8 cellular contexts compared by ENCODE assay signal in the genomic region with DNA sequence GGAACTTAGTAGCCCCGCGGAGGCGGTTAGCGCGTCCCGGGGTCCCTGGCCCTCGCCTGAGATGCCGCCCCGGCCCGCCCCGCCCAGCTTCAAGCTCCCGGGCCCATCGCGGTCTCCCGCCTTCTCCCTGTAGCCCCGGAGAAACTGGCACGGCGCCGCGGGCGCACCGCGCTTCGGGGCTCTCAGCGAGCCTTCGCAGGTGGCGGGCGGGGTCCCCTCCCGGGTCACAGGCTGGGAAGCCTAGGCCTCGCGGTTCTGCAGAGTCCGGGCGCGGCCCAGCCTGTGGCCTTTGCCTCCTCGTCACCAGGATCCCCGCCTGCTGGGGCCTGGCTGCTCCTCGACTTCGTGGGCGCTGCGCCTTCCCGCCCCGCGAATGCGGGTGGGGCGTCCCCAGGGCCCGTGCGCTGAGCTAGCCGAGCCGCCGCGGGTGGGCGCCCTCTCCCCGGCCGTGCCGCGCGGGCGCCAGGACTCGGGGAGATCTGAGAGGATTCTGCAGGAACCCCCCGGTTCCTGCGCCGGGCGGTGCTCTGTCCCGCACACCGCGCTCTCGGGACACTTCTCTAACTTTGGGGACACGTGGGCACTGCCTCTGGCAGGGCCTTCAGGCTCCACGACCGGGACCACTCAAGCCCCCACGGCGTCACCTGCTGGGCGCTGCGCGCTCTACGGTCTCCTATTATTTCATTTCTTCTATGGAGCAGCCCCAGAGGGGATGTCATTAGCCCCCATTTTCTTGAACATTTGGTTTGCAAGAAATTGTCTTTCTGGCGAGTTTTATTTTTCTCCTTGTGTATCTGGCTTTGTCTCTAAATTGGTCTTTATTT. TPM values are rescaled to one million over a fixed set of nuclear protein-coding genes. Genes with fewer than 3 reads are reported as not detected.
DNase-seq lines count a peak whose midpoint lies in the region; ATAC-seq, FAIRE-seq and TF ChIP-seq lines count a peak whose summit lies in the region.

No MANE protein-coding gene starts in this region.

- peaks cover 19% of the 10 kb centered on the region for H3K23me2 ChIP-seq in H1 (ENCODE audit: low read depth, low read length)

- peak overlapping the region; percentile 48; the same call in 1 of the 2 replicates for H3K18ac ChIP-seq in H1 (ENCODE audit: extremely low read depth, low read length)

- H2BK12ac ChIP-seq in H1 (ENCODE audit: low read depth, low read length), result peak overlapping the region; percentile 27; the same call in 1 of the 2 replicates

- H3K9ac ChIP-seq in H1 (replicated peaks in 1 of 4; ENCODE audit: extremely low read depth in 1 of 4, low read depth in 3 of 4, low read length in 3 of 4) (peak overlapping the region in 2 of 4 experiments; percentile 38 to 44; a peak in 2 of 7 replicates), mucosa of rectum (ENCODE audit: low read depth in 1 of 2, low read length in 2 of 2) (peak overlapping the region; percentile 8 to 67)

- H3K36me3 ChIP-seq in H1 (ENCODE audit: control insufficient read depth in 2 of 4, insufficient read depth in 4 of 4, low read length in 3 of 4), result no peaks in the 10 kb centered on the region
- H3K36me3 ChIP-seq in mucosa of rectum (ENCODE audit: control insufficient read depth in 2 of 2, insufficient read depth in 2 of 2, low read length in 2 of 2), result no peaks in the 10 kb centered on the region

- WGBS in H1 (ENCODE audit: extremely low coverage in 1 of 2, insufficient coverage in 1 of 2, insufficient read length in 1 of 2, insufficient replicate concordance in 2 of 2, low coverage in 1 of 2, low lambda C conversion rate in 2 of 2, missing lambda C conversion rate in 1 of 2), 2 experiments, result 1% methylated on average over 48 of the region's 77 CpGs; no CpG with 5 or more reads in 1 of the 2 experiments

- H3K4me1 ChIP-seq in H1 (replicated peaks in 1 of 4; ENCODE audit: control insufficient read depth in 3 of 4, insufficient read depth in 4 of 4, low read length in 3 of 4) (peaks cover 2 to 14% (median 7%) of the 10 kb centered on the region in 4 experiments; a peak in 6 of 7 replicates), mucosa of rectum (ENCODE audit: control insufficient read depth in 2 of 2, insufficient read depth in 2 of 2, low read length in 2 of 2) (peaks cover 17 to 20% of the 10 kb centered on the region in 2 donors)

- no peak overlapping the region for H3K27ac ChIP-seq in H1 (ENCODE audit: low read depth, low read length)
- H3K27ac ChIP-seq in mucosa of rectum (ENCODE audit: low read depth in 2 of 2, low read length in 2 of 2), result peak overlapping the region; percentile 69 to 77

- peaks cover 17 to 44% (median 28%) of the 10 kb centered on the region in 4 experiments for H3K27me3 ChIP-seq in H1 (replicated peaks in 1 of 4; ENCODE audit: control insufficient read depth in 3 of 4, extremely low read depth in 1 of 4, insufficient read depth in 3 of 4, low read length in 3 of 4)
- H3K27me3 ChIP-seq in mucosa of rectum (ENCODE audit: control insufficient read depth in 2 of 2, insufficient read depth in 2 of 2, low read length in 2 of 2), result peaks cover 0 to 4% of the 10 kb centered on the region in 2 donors

- no peak overlapping the region for H2BK120ac ChIP-seq in H1 (replicated peaks; ENCODE audit: low read depth, low read length)

- no peak overlapping the region for H4K5ac ChIP-seq in H1 (ENCODE audit: insufficient read length, low read depth, low read length)

- TF ChIP-seq POLR2A in H1 (IDR thresholded peaks at IDR 0.05; ENCODE audit: control extremely low read depth in 1 of 2, low read depth in 2 of 2, low read length in 2 of 2), result no peak

- no peak; a peak in 1 of 4 replicates for TF ChIP-seq RAD21 in H1 (IDR thresholded peaks at IDR 0.05 in 1 of 2, conservative IDR thresholded peaks at IDR 0.05 in 1 of 2; ENCODE audit: low read depth in 2 of 2, low read length in 2 of 2)

- H2AFZ ChIP-seq in H1 (ENCODE audit: low read length), result peak overlapping the region; percentile 58; the same call in 1 of the 2 replicates

- peaks cover 6% of the 10 kb centered on the region for H3K36me3 Mint-ChIP-seq in stimulated activated memory B cell treated with anti-CD40 and anti-IgM and Interleukin-4, amounts not matched to agents 10 μg/mL and 1 μg/mL and 100 μg/mL, for 72 hours

- no peak overlapping the region for H2BK15ac ChIP-seq in H1 (ENCODE audit: low read length)

- H3K9me3 Mint-ChIP-seq in stimulated activated memory B cell treated with anti-CD40 and anti-IgM and Interleukin-4, amounts not matched to agents 10 μg/mL and 1 μg/mL and 100 μg/mL, for 72 hours, result no peaks in the 10 kb centered on the region

- no peak overlapping the region for H3K14ac ChIP-seq in H1 (ENCODE audit: insufficient read length)

- peaks cover 46% of the 10 kb centered on the region for H3K4me1 Mint-ChIP-seq in stimulated activated memory B cell treated with anti-CD40 and anti-IgM and Interleukin-4, amounts not matched to agents 10 μg/mL and 1 μg/mL and 100 μg/mL, for 72 hours

- peak overlapping the region; percentile 49 to 79 (median 59) for H3K4me3 ChIP-seq in H1 (ENCODE audit: extremely low read depth in 1 of 4, insufficient read depth in 2 of 4, low read depth in 3 of 4, low read length in 4 of 4)
- H3K4me3 ChIP-seq in mucosa of rectum (ENCODE audit: low read length in 2 of 2), result peak overlapping the region; percentile 65 to 69

- peaks cover 0 to 7% of the 10 kb centered on the region in 2 experiments for H4K20me1 ChIP-seq in H1 (replicated peaks in 1 of 2; ENCODE audit: control insufficient read depth in 1 of 2, insufficient read depth in 2 of 2, low read length in 2 of 2)

- CTCF ChIA-PET in H1 (lab: Charles Lee; ENCODE audit: partially characterized antibody), result interaction anchor here (0.9 to 2.4 kb wide), 7 partner anchors 10 to 344 kb away, joined by 3 to 8 read pairs (median 4); no protein-coding TSS in a partner anchor

- H2BK5ac ChIP-seq in H1 (ENCODE audit: low read depth, low read length), result no peak overlapping the region

- no peak for TF ChIP-seq EP300 in H1 (IDR thresholded peaks at IDR 0.05; ENCODE audit: borderline replicate concordance in 1 of 2, low read depth in 2 of 2, low read length in 2 of 2)

- H2BK20ac ChIP-seq in H1 (ENCODE audit: low read length), result no peak overlapping the region

- peak overlapping the region; percentile 54 for H3K27ac Mint-ChIP-seq in stimulated activated memory B cell treated with anti-CD40 and anti-IgM and Interleukin-4, amounts not matched to agents 10 μg/mL and 1 μg/mL and 100 μg/mL, for 72 hours

- FAIRE-seq in H1 (lab: Jason Lieb, UNC), result no peak

- H3K9me3 ChIP-seq in H1 (ENCODE audit: insufficient read depth in 2 of 2, low read depth in 1 of 2, low read length in 1 of 2), result no peaks in the 10 kb centered on the region
- H3K9me3 ChIP-seq in mucosa of rectum (ENCODE audit: control insufficient read depth in 2 of 2, low read length in 2 of 2), result no peaks in the 10 kb centered on the region

- DNase-seq in DMS153 treated with DMSO at 0.1 percent for 48 hours (lab: John Stamatoyannopoulos, UW; ENCODE audit: unreplicated experiment) (peak; percentile 9), DMS153 (lab: John Stamatoyannopoulos, UW) (no peak), NCI-H146 treated with DMSO at 0.1 percent for 48 hours (lab: John Stamatoyannopoulos, UW; ENCODE audit: unreplicated experiment) (peak; percentile 51), H1 (ENCODE audit: low read depth in 1 of 2, low spot score in 2 of 2) (no peak)
- peak; percentile 62 to 63 for DNase-seq in activated CD4-positive, alpha-beta T cell treated with anti-CD3 and anti-CD28 coated beads, Interleukin-2, amount 50 U/mL, for 4 hours

- H3K27me3 Mint-ChIP-seq in stimulated activated memory B cell treated with anti-CD40 and anti-IgM and Interleukin-4, amounts not matched to agents 10 μg/mL and 1 μg/mL and 100 μg/mL, for 72 hours, result peaks cover 10% of the 10 kb centered on the region

- H3K56ac ChIP-seq in H1 (replicated peaks; ENCODE audit: insufficient read length, low read depth, low read length), result no peak overlapping the region

- H2AK5ac ChIP-seq in H1 (ENCODE audit: low read depth, low read length), result no peak overlapping the region

- H3K4me2 ChIP-seq in H1 (ENCODE audit: insufficient read depth in 1 of 2, low read depth in 2 of 2, low read length in 2 of 2), result peak overlapping the region; percentile 76 to 100

- H4K8ac ChIP-seq in H1 (ENCODE audit: extremely low read depth, insufficient read depth, low read length), result peak overlapping the region; percentile 57

- H3K23ac ChIP-seq in H1 (ENCODE audit: insufficient read length), result no peak overlapping the region

- H3K79me2 ChIP-seq in H1 (ENCODE audit: control insufficient read depth in 1 of 2, insufficient read depth in 2 of 2, low read length in 2 of 2), result no peaks in the 10 kb centered on the region

- H3K4me3 Mint-ChIP-seq in stimulated activated memory B cell treated with anti-CD40 and anti-IgM and Interleukin-4, amounts not matched to agents 10 μg/mL and 1 μg/mL and 100 μg/mL, for 72 hours, result peak overlapping the region; percentile 75

- H3K79me1 ChIP-seq in H1 (ENCODE audit: low read depth, low read length), result no peaks in the 10 kb centered on the region

- POLR2A ChIA-PET in H1 (lab: Charles Lee; ENCODE audit: partially characterized antibody), result interaction anchor here (1.3 to 1.6 kb wide), 2 partner anchors 10 to 108 kb away, joined by 3 to 5 read pairs; a partner anchor contains a TSS

- H3K4ac ChIP-seq in H1 (replicated peaks; ENCODE audit: insufficient read length, low read depth, low read length), result no peak overlapping the region

- ATAC-seq in HG02759 (IDR thresholded peaks at IDR 0.05; ENCODE audit: unreplicated experiment), result peak; percentile 45
- peak; percentile 67 for ATAC-seq in stimulated activated memory B cell treated with anti-CD40 and anti-IgM and Interleukin-4, amounts not matched to agents 10 μg/mL and 1 μg/mL and 100 μg/mL, for 72 hours

- no peak for TF ChIP-seq CTCF in H1 (IDR thresholded peaks at IDR 0.05; ENCODE audit: control extremely low read depth in 1 of 3, insufficient read depth in 1 of 3, low read depth in 1 of 3, low read length in 3 of 3)

- H4K91ac ChIP-seq in H1 (replicated peaks; ENCODE audit: insufficient read length, low read length), result no peak overlapping the region

RNA-seq across cellular contexts. Expression of a gene that starts 0.7 kb away (rescaled TPM):
- 12.2 and 13.1 TPM in 2 replicates for total RNA-seq in H1 (2021; fragmentation: NEBNext Ultra II Directional; extraction: Animal tissue kit (Norgen Biotek cat#: 25700))
- 4.2 and 5.5 TPM in 2 replicates for polyA plus RNA-seq in H1 (2011; rRNA removed)
- polyA plus RNA-seq in H1 (2011; cell fraction: cytosol; rRNA removed), result 10.4 TPM
- 2.8 TPM for polyA plus RNA-seq in H1 (2011; cell fraction: nucleus; rRNA removed)
- polyA plus RNA-seq in H1 (2012, experiment 1 of 2), result 10.7 to 16.2 TPM (median 13.3 TPM) in 4 replicates
- polyA plus RNA-seq in H1 (2012, experiment 2 of 2), result 14.8 TPM
- 23.2 TPM for polyA plus RNA-seq in H1 (2013, experiment 1 of 2)
- 23.5 TPM for polyA plus RNA-seq in H1 (2013, experiment 2 of 2)
- polyA minus RNA-seq in H1 (2011; rRNA and poly(A)+ RNA removed), result 2.7 and 2.8 TPM in 2 replicates
- polyA minus RNA-seq in H1 (2011; cell fraction: cytosol; rRNA and poly(A)+ RNA removed), result 8.9 TPM
- 2.0 TPM for polyA minus RNA-seq in H1 (2011; cell fraction: nucleus; rRNA and poly(A)+ RNA removed)

RNA-seq across cellular contexts. Expression of a gene that starts 53.6 kb away (rescaled TPM):
- total RNA-seq in H1 (2021; fragmentation: NEBNext Ultra II Directional; extraction: Animal tissue kit (Norgen Biotek cat#: 25700)), result 151 and 166 TPM in 2 replicates
- 37.4 and 50.4 TPM in 2 replicates for polyA plus RNA-seq in H1 (2011; rRNA removed)
- polyA plus RNA-seq in H1 (2011; cell fraction: cytosol; rRNA removed), result 77.1 TPM
- polyA plus RNA-seq in H1 (2011; cell fraction: nucleus; rRNA removed), result 103 TPM
- 75.5 to 128 TPM (median 91.2 TPM) in 4 replicates for polyA plus RNA-seq in H1 (2012, experiment 1 of 2)
- 49.0 TPM for polyA plus RNA-seq in H1 (2012, experiment 2 of 2)
- polyA plus RNA-seq in H1 (2013, experiment 1 of 2), result 94.8 TPM
- 88.8 TPM for polyA plus RNA-seq in H1 (2013, experiment 2 of 2)
- 55.2 and 69.2 TPM in 2 replicates for polyA minus RNA-seq in H1 (2011; rRNA and poly(A)+ RNA removed)
- polyA minus RNA-seq in H1 (2011; cell fraction: cytosol; rRNA and poly(A)+ RNA removed), result 35.9 TPM
- 83.5 TPM for polyA minus RNA-seq in H1 (2011; cell fraction: nucleus; rRNA and poly(A)+ RNA removed)

Comparison
In these comparisons a context has a peak if more than half of its experiments do, and no peak if none do; other contexts are left out.
1. DNase-seq: peak in DMS153 treated with DMSO at 0.1 percent for 48 hours (single experiment), NCI-H146 treated with DMSO at 0.1 percent for 48 hours (single experiment) and activated CD4-positive, alpha-beta T cell treated with anti-CD3 and anti-CD28 coated beads, Interleukin-2, amount 50 U/mL, for 4 hours (2 of 2); none in DMS153 (single experiment) and H1 (0 of 2).